23 cellular contexts compared by ENCODE assay signal in the genomic region with DNA sequence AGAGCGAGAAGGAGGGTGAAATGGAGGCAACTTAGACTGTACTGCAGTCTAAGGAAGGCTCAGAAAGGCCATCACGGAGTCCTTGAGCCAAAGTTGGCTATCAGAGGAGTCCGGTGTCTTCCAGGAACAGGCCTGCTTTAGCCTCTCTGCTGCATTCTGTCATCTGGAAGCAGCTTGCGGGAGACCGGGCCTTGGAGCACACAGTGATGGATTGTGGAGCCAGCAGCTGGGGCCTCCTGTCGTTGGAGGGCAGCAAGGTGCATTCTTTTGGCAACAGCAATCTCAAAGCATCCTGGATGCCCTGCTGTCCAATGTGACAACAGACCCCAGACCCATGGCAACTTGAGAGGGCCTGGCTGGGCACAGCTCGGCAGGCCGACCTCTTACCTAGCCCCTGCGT. TPM values are rescaled to one million over a fixed set of nuclear protein-coding genes. Genes with fewer than 3 reads are reported as not detected.
A peak's percentile ranks its signal among the peaks of the same experiment; 100 is the strongest.
DNase-seq lines count a peak whose midpoint lies in the region; ATAC-seq and TF ChIP-seq lines count a peak whose summit lies in the region.
"Had no signal": no experiment of that assay in that cellular context is flagged by ENCODE, and none has a peak within 500 bp of the region (broad histone marks: within the 10 kb centered on the region; RNA-seq: fewer than 3 reads in every experiment).

No MANE protein-coding gene starts in this region.

- TF ChIP-seq EP300 in transverse colon (IDR thresholded peaks at IDR 0.05; ENCODE audit: low read depth): no peak

- H3K4me3 ChIP-seq in lower lobe of right lung (no peak overlapping the region), neutrophil (ENCODE audit: low read depth in 1 of 2, low read length in 1 of 2) (no peak overlapping the region), transverse colon (no peak overlapping the region)
- no peak overlapping the region for H3K4me3 ChIP-seq in CD8-positive, alpha-beta memory T cell (ENCODE audit: low read length)
- H3K4me3 ChIP-seq: SK-N-MC had no signal

- intact Hi-C loops in dendritic cell treated with granulocyte-macrophage colony-stimulating factor and Interleukin-4, amounts not matched to agents 40 ng/mL and 50 ng/mL, for 4 days (cut with micrococcal nuclease): no loop called here
- intact Hi-C loops in lower lobe of right lung (cut with DNase I) (no loop called here), Right ventricle myocardium superior (cut with DNase I) (no loop called here), transverse colon (cut with DNase I; ENCODE audit: low total_unique reads) (no loop called here)

- in situ Hi-C loops in transverse colon (cut with MboI; ENCODE audit: low pct_ligation_motif_present in 1 of 4, low pct_unique_long_range_greater_than_20kb in 1 of 4, low sequenced_read_pairs in 3 of 4): no loop called here

- H3K4me1 ChIP-seq in lower lobe of right lung: peaks cover 71% of the 10 kb centered on the region
- H3K4me1 ChIP-seq in neutrophil (ENCODE audit: control insufficient read depth in 1 of 2, insufficient read depth in 1 of 2, low read depth in 1 of 2, low read length in 1 of 2): peaks cover 45 to 65% of the 10 kb centered on the region in 2 experiments
- peaks cover 0 to 9% (median 0%) of the 10 kb centered on the region in 4 donors for H3K4me1 ChIP-seq in transverse colon
- H3K4me1 ChIP-seq in CD8-positive, alpha-beta memory T cell (ENCODE audit: insufficient read depth, low read length): peaks cover 4% of the 10 kb centered on the region
- H3K4me1 ChIP-seq: BE2C, Caco-2 had no signal

- H3K9me3 ChIP-seq in lower lobe of right lung (no peaks in the 10 kb centered on the region), neutrophil (no peaks in the 10 kb centered on the region), transverse colon (no peaks in the 10 kb centered on the region)
- no peaks in the 10 kb centered on the region for H3K9me3 ChIP-seq in CD8-positive, alpha-beta memory T cell (ENCODE audit: low read length)
- H3K9me3 ChIP-seq: BE2C had no signal

- no peak overlapping the region for H3K4me3 Mint-ChIP-seq in dendritic cell treated with granulocyte-macrophage colony-stimulating factor and Interleukin-4, amounts not matched to agents 40 ng/mL and 50 ng/mL, for 4 days
- no peak overlapping the region for H3K4me3 Mint-ChIP-seq in CD8-positive, alpha-beta memory T cell
- H3K4me3 Mint-ChIP-seq: CD4-positive, alpha-beta T cell had no signal

- WGBS in transverse colon (ENCODE audit: low coverage in 1 of 2), 2 donors: 76% methylated on average over 8 of the region's 9 CpGs; no CpG with 5 or more reads in 1 of the 2 donors

- peaks cover 1% of the 10 kb centered on the region for H3K27me3 Mint-ChIP-seq in dendritic cell treated with granulocyte-macrophage colony-stimulating factor and Interleukin-4, amounts not matched to agents 40 ng/mL and 50 ng/mL, for 4 days
- peaks cover 4 to 14% of the 10 kb centered on the region in 2 donors for H3K27me3 Mint-ChIP-seq in CD8-positive, alpha-beta memory T cell

- H3K36me3 Mint-ChIP-seq in dendritic cell treated with granulocyte-macrophage colony-stimulating factor and Interleukin-4, amounts not matched to agents 40 ng/mL and 50 ng/mL, for 4 days (ENCODE audit: low read depth): peaks cover 15% of the 10 kb centered on the region
- H3K36me3 Mint-ChIP-seq in CD8-positive, alpha-beta memory T cell: no peaks in the 10 kb centered on the region

- CTCF ChIA-PET in CD8-positive, alpha-beta memory T cell (lab: Charles Lee): no interaction called here

- POLR2A ChIA-PET in CD8-positive, alpha-beta memory T cell (lab: Charles Lee): no interaction called here

- DNase-seq in ELF-1 (ENCODE audit: low read depth, low spot score) (peak; percentile 13), lower lobe of right lung (no peak), Right ventricle myocardium superior (no peak), transverse colon (no peak), SHP77 treated with DMSO at 0.1 percent for 48 hours (lab: John Stamatoyannopoulos, UW) (no peak)
- no peak for DNase-seq in CD8-positive, alpha-beta memory T cell
- DNase-seq: BE2C; Caco-2; CD4-positive, alpha-beta T cell; DMS 273 treated with DMSO at 0.1 percent for 48 hours; DMS79 treated with DMSO at 0.1 percent for 48 hours; IMR-90; Karpas-422; NCI-H1694; NCI-H2081; NCI-H2171; NCI-H345; NCI-H524; OCI-M1; SHP77 had no signal

- peaks cover 14% of the 10 kb centered on the region for H3K9me3 Mint-ChIP-seq in dendritic cell treated with granulocyte-macrophage colony-stimulating factor and Interleukin-4, amounts not matched to agents 40 ng/mL and 50 ng/mL, for 4 days
- peaks cover 0 to 17% (median 9%) of the 10 kb centered on the region in 5 donors for H3K9me3 Mint-ChIP-seq in CD8-positive, alpha-beta memory T cell

- H3K27me3 ChIP-seq in lower lobe of right lung (ENCODE audit: low read depth) (no peaks in the 10 kb centered on the region), neutrophil (no peaks in the 10 kb centered on the region), transverse colon (no peaks in the 10 kb centered on the region)
- H3K27me3 ChIP-seq in CD8-positive, alpha-beta memory T cell (ENCODE audit: insufficient read depth, low read length, poor library complexity, severe bottlenecking): no peaks in the 10 kb centered on the region
- H3K27me3 ChIP-seq: BE2C had no signal

- H3K4me1 Mint-ChIP-seq in dendritic cell treated with granulocyte-macrophage colony-stimulating factor and Interleukin-4, amounts not matched to agents 40 ng/mL and 50 ng/mL, for 4 days (ENCODE audit: low read depth): peaks cover 60% of the 10 kb centered on the region
- H3K4me1 Mint-ChIP-seq in CD8-positive, alpha-beta memory T cell: peaks cover 7 to 14% (median 9%) of the 10 kb centered on the region in 3 donors

- no peak for ATAC-seq in lower lobe of right lung
- ATAC-seq in Right ventricle myocardium superior (ENCODE audit: poor library complexity): no peak

- H3K27ac ChIP-seq in lower lobe of right lung (peak overlapping the region; percentile 32), neutrophil (peak overlapping the region; percentile 13), transverse colon (no peak overlapping the region)
- no peak overlapping the region for H3K27ac ChIP-seq in CD8-positive, alpha-beta memory T cell (ENCODE audit: low read depth, low read length)
- H3K27ac ChIP-seq: SK-N-MC had no signal

- TF ChIP-seq CTCF in lower lobe of right lung (IDR thresholded peaks at IDR 0.05) (no peak), neutrophil (IDR thresholded peaks at IDR 0.05) (no peak), transverse colon (IDR thresholded peaks at IDR 0.05) (no peak)

- H3K27ac Mint-ChIP-seq in dendritic cell treated with granulocyte-macrophage colony-stimulating factor and Interleukin-4, amounts not matched to agents 40 ng/mL and 50 ng/mL, for 4 days: peak overlapping the region; percentile 69
- H3K27ac Mint-ChIP-seq in CD8-positive, alpha-beta memory T cell: no peak overlapping the region
- H3K27ac Mint-ChIP-seq: CD4-positive, alpha-beta T cell had no signal

- TF ChIP-seq POLR2A in transverse colon (IDR thresholded peaks at IDR 0.05): no peak

- no peaks in the 10 kb centered on the region for H3K36me3 ChIP-seq in lower lobe of right lung
- no peaks in the 10 kb centered on the region for H3K36me3 ChIP-seq in neutrophil
- no peaks in the 10 kb centered on the region for H3K36me3 ChIP-seq in transverse colon
- H3K36me3 ChIP-seq in CD8-positive, alpha-beta memory T cell (ENCODE audit: insufficient read depth, low read length): no peaks in the 10 kb centered on the region
- H3K36me3 ChIP-seq: BE2C had no signal

RNA-seq across cellular contexts. Expression of a gene that starts 43.6 kb away (rescaled TPM):
- total RNA-seq in lower lobe of right lung (56.4 TPM), Right ventricle myocardium superior (9.1 TPM), transverse colon (10 to 100 TPM in 1 of 4 donors, 1 to 10 TPM in 3; 1.4 to 18.0 (median 4.0) TPM)
- under 1 TPM; 0.13 to 0.53 TPM for total RNA-seq in CD8-positive, alpha-beta memory T cell
- polyA plus RNA-seq in CD8-positive, alpha-beta memory T cell: not detected
- total RNA-seq: IMR-90 had no signal
- polyA plus RNA-seq: IMR-90 had no signal

Comparison
In these comparisons a context has a peak if more than half of its experiments do, and no peak if none do; other contexts are left out.
1. H3K27ac ChIP-seq: peak in lower lobe of right lung (single experiment) and neutrophil (single experiment); none in transverse colon (0 of 4) and CD8-positive, alpha-beta memory T cell (single experiment).